In genomic region chr9:76394023-76394895, GRCh38 we compare ENCODE assay signal across 1 cellular context.
A peak's percentile ranks its signal among the peaks of the same experiment; 100 is the strongest.
TF ChIP-seq lines count a peak whose summit lies in the region.

Gene RFK (minus strand): TSS chr9:76394426. CDS start chr9:76394171, 255 bp downstream.

TF ChIP-seq in K562, 482 proteins besides CTCF, POLR2A, EP300 and RAD21 (continued from another document and continues in another):
- TF ChIP-seq ZNF655 (CRISPR knock-in tag; IDR thresholded peaks at IDR 0.05) (no peak), KLF13 (tag; IDR thresholded peaks at IDR 0.05; ENCODE audit: borderline replicate concordance, low read depth) (no peak), MCM2 (IDR thresholded peaks at IDR 0.05; ENCODE audit: low read depth) (no peak), RHOXF2B (CRISPR knock-in tag; conservative IDR thresholded peaks at IDR 0.05) (no peak), SNAPC5 (CRISPR knock-in tag; IDR thresholded peaks at IDR 0.05) (no peak), KAT2B (IDR thresholded peaks at IDR 0.05; ENCODE audit: low read depth, low read length) (no peak), STAG1 (CRISPR knock-in tag; IDR thresholded peaks at IDR 0.05; ENCODE audit: borderline replicate concordance) (no peak), ZNF780A (CRISPR knock-in tag; IDR thresholded peaks at IDR 0.05) (no peak), ESRRA (IDR thresholded peaks at IDR 0.05; ENCODE audit: borderline replicate concordance, low read depth) (peak; percentile 10; the same call in 1 of the 2 replicates), HMG20B (CRISPR knock-in tag; IDR thresholded peaks at IDR 0.05) (no peak), ZNF431 (CRISPR knock-in tag; IDR thresholded peaks at IDR 0.05) (peak; percentile 35; the same call in 1 of the 2 replicates), ATF7 (IDR thresholded peaks at IDR 0.05) (no peak), CREBBP (IDR thresholded peaks at IDR 0.05; ENCODE audit: low read depth, low read length) (no peak), KDM5B (IDR thresholded peaks at IDR 0.05; ENCODE audit: insufficient replicate concordance, low read depth, low read length) (peak; percentile 62), E2F3 (CRISPR knock-in tag; IDR thresholded peaks at IDR 0.05) (no peak), STAT5B (CRISPR knock-in tag; IDR thresholded peaks at IDR 0.05) (no peak), POU5F1 (IDR thresholded peaks at IDR 0.05; ENCODE audit: borderline replicate concordance, low read depth, low read length, partially characterized antibody) (no peak), THAP7 (CRISPR knock-in tag; IDR thresholded peaks at IDR 0.05) (no peak), HMBOX1 (IDR thresholded peaks at IDR 0.05) (no peak), CGGBP1 (CRISPR knock-in tag; IDR thresholded peaks at IDR 0.05) (no peak), RREB1 (CRISPR knock-in tag; IDR thresholded peaks at IDR 0.05) (no peak), PHB2 (IDR thresholded peaks at IDR 0.05; ENCODE audit: low read depth) (no peak), CCAR2 (IDR thresholded peaks at IDR 0.05; ENCODE audit: low read depth, low read length) (no peak), CLOCK (CRISPR knock-in tag; IDR thresholded peaks at IDR 0.05; ENCODE audit: borderline replicate concordance) (no peak), ARID1B (IDR thresholded peaks at IDR 0.05) (no peak), ATF1 (CRISPR knock-in tag; IDR thresholded peaks at IDR 0.05) (no peak), ATF1 (tag; IDR thresholded peaks at IDR 0.05) (no peak), HNRNPK (IDR thresholded peaks at IDR 0.05; ENCODE audit: low read depth, low read length, poor library complexity, severe bottlenecking) (no peak), MLLT1 (IDR thresholded peaks at IDR 0.05) (no peak; a peak in 1 of 4 replicates), GATA2 (CRISPR knock-in tag; IDR thresholded peaks at IDR 0.05) (no peak), ZNF134 (CRISPR knock-in tag; conservative IDR thresholded peaks at IDR 0.05) (no peak), RFX7 (CRISPR knock-in tag; IDR thresholded peaks at IDR 0.05) (no peak), ZNF583 (CRISPR knock-in tag; IDR thresholded peaks at IDR 0.05) (no peak), FUS (optimal IDR thresholded peaks at IDR 0.05; ENCODE audit: low read depth, low read length) (no peak)
